1 cellular context compared by ENCODE assay signal in the genomic region with DNA sequence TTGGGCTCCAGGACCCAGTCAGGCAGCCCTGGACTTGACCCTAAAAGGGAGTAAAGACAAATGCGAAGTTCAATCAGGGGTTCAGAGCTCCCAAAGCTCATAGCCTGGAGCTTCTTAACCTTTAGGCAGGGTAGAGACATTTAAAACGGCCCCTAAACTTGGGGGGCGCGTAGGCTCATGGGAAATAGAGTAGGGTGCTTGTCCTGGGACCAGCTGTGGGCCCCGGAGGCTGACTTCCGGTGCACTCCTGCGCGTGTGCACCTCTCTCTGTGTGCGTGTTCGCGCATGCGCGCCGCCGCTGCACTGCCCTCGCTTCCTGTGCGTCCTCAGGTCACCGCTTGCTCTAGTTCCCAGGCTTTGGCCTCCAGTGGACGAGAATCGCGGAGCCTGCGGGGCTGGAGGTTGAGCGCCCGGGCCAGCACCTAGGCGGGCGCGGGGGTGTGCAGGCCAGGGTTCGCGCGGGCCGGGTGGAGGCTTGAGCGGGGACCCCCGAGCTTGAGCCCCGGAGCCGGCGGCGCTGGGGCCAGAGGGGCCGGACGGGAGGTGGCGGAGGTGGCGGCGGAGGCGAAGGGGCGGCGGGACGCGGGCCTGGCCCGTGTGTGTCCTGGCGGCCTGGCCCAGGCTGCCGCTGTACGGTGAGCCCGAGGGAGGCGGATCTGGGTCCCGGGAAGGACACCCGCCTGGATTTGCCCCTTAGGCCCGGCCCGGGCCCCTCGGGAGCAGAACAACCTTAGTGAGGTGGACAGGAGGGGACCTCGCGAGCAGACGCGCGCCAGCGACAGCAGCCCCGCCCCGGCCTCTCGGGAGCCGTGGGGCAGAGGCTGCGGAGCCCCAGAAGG.
TF ChIP-seq lines count a peak whose summit lies in the region.

A gene (plus strand): TSS at position 303 of the 839 bp plus-strand sequence. CDS start 2,217 bp downstream, outside the sequence.

TF ChIP-seq in HCT116, 20 proteins besides CTCF, POLR2A, EP300 and RAD21 (continued from another document):
- TF ChIP-seq CEBPB (IDR thresholded peaks at IDR 0.05; ENCODE audit: low read depth) (no peak), EGR1 (IDR thresholded peaks at IDR 0.05; ENCODE audit: low read depth) (0 out of 2 replicates have a peak, but pooled peaks have one; percentile 5), POLR2AphosphoS5 (IDR thresholded peaks at IDR 0.05; ENCODE audit: low read depth, low read length) (peak; percentile 95), FOSL1 (IDR thresholded peaks at IDR 0.05; ENCODE audit: low read depth) (no peak), ZFX (IDR thresholded peaks at IDR 0.05) (peak; percentile 89)
- TF ChIP-seq, protein P1, sequence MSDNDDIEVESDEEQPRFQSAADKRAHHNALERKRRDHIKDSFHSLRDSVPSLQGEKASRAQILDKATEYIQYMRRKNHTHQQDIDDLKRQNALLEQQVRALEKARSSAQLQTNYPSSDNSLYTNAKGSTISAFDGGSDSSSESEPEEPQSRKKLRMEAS (IDR thresholded peaks at IDR 0.05) = peak; percentile 59; the same call in 1 of the 2 replicates
